Comparison of ENCODE assay signal across 8 cellular contexts in genomic region chr3:161221881-161222600, GRCh38. TPM values are rescaled to one million over a fixed set of nuclear protein-coding genes. Genes with fewer than 3 reads are reported as not detected.
DNase-seq lines count a peak whose midpoint lies in the region; ATAC-seq, FAIRE-seq and TF ChIP-seq lines count a peak whose summit lies in the region.

No MANE protein-coding gene starts in this region.

- no peak for TF ChIP-seq POLR2A in GM12878 (IDR thresholded peaks at IDR 0.05; ENCODE audit: low read depth, low read length)

- in situ Hi-C loops in GM12878 (cut with MboI), result loop anchor here (10.0 kb wide), 1 partner anchor 657 kb away; the partner anchor contains the start of gene KPNA4

- H3K79me2 ChIP-seq in ACC112 (ENCODE audit: control insufficient read depth, insufficient read depth, low read length, unreplicated experiment) (peaks cover 59% of the 10 kb centered on the region), GM12878 (ENCODE audit: control insufficient read depth, insufficient read depth, low read length) (peaks cover 52% of the 10 kb centered on the region)

- H3K4me3 ChIP-seq in ACC112 (ENCODE audit: low read depth, low read length) (peak overlapping the region; percentile 98), GM12864 (ENCODE audit: low read depth, low read length) (peak overlapping the region; percentile 99), GM12878 (peak overlapping the region; percentile 79)

- H3K4me1 ChIP-seq in ACC112 (ENCODE audit: control insufficient read depth, insufficient read depth, low read length, unreplicated experiment), result peaks cover 23% of the 10 kb centered on the region
- H3K4me1 ChIP-seq in GM12878 (ENCODE audit: control insufficient read depth, insufficient read depth, low read length), result no peaks in the 10 kb centered on the region

- peak overlapping the region; percentile 51 for H3K4me2 ChIP-seq in GM12878 (ENCODE audit: control insufficient read depth, insufficient read depth)

- H3K36me3 Mint-ChIP-seq in stimulated activated naive B cell treated with anti-CD40 and anti-IgM and Interleukin-4, amounts not matched to agents 10 μg/mL and 1 μg/mL and 100 μg/mL, for 72 hours, result peaks cover 5 to 6% of the 10 kb centered on the region in 2 donors

- no peak for FAIRE-seq in GM12878 (lab: Jason Lieb, UNC)

- POLR2A ChIA-PET in GM12878 (lab: Charles Lee), result interaction anchor here (0.7 to 2.9 kb wide), 5 partner anchors 10 to 183 kb away, joined by 3 to 16 read pairs (median 5); no protein-coding TSS in a partner anchor

- H2AFZ ChIP-seq in ACC112 (ENCODE audit: low read length, unreplicated experiment) (peak overlapping the region; percentile 70), GM12878 (ENCODE audit: control insufficient read depth, low read depth, low read length) (peak overlapping the region; percentile 86)

- under 1% methylated on average over 15 of the region's 17 CpGs for WGBS in GM12878 (ENCODE audit: insufficient coverage, insufficient replicate concordance, low lambda C conversion rate, missing lambda C conversion rate)

- H3K27ac Mint-ChIP-seq in stimulated activated naive B cell treated with anti-CD40 and anti-IgM and Interleukin-4, amounts not matched to agents 10 μg/mL and 1 μg/mL and 100 μg/mL, for 72 hours, result peak overlapping the region; percentile 96

- peaks cover 2% of the 10 kb centered on the region in 2 donors for H3K27me3 Mint-ChIP-seq in stimulated activated naive B cell treated with anti-CD40 and anti-IgM and Interleukin-4, amounts not matched to agents 10 μg/mL and 1 μg/mL and 100 μg/mL, for 72 hours

- H3K36me3 ChIP-seq in ACC112 (ENCODE audit: insufficient read depth, low read length), result peaks cover 23% of the 10 kb centered on the region
- peaks cover 0 to 4% of the 10 kb centered on the region in 2 experiments; a peak in 1 of 4 replicates for H3K36me3 ChIP-seq in GM12878 (ENCODE audit: control insufficient read depth in 2 of 2, insufficient read depth in 2 of 2, low read length in 1 of 2)

- H3K9me3 ChIP-seq in GM12878 (replicated peaks; ENCODE audit: control insufficient read depth, insufficient read depth, low read length), result no peaks in the 10 kb centered on the region

- ATAC-seq in GM12878 (peak; percentile 36), GM18870 (IDR thresholded peaks at IDR 0.05; ENCODE audit: unreplicated experiment) (no peak)
- ATAC-seq in stimulated activated naive B cell treated with anti-CD40 and anti-IgM and Interleukin-4, amounts not matched to agents 10 μg/mL and 1 μg/mL and 100 μg/mL, for 72 hours (replicated peaks), result no peak

- peaks cover 0 to 2% of the 10 kb centered on the region in 2 donors for H3K9me3 Mint-ChIP-seq in stimulated activated naive B cell treated with anti-CD40 and anti-IgM and Interleukin-4, amounts not matched to agents 10 μg/mL and 1 μg/mL and 100 μg/mL, for 72 hours

- no peaks in the 10 kb centered on the region for H3K27me3 ChIP-seq in ACC112 (ENCODE audit: insufficient read depth, low read length)
- no peaks in the 10 kb centered on the region for H3K27me3 ChIP-seq in GM12878 (replicated peaks in 1 of 2; ENCODE audit: control insufficient read depth in 2 of 2, insufficient read depth in 2 of 2, low read length in 1 of 2)

- peak overlapping the region; percentile 86 for H3K9ac ChIP-seq in GM12878 (ENCODE audit: control insufficient read depth, insufficient read depth, low read length)

- intact Hi-C loops in GM12878 (cut with micrococcal nuclease; ENCODE audit: unreplicated experiment), result loop anchor here (5.0 kb wide), 2 partner anchors 155 to 545 kb away; partner anchors contain the start of gene ARL14

- CTCF ChIA-PET in GM12878 (lab: Yijun Ruan, JAX), result interaction anchor here (0.5 to 1.5 kb wide), 7 partner anchors 9 to 542 kb away, joined by 3 to 6 read pairs (median 5); no protein-coding TSS in a partner anchor

- RAD21 ChIA-PET in GM12878 (lab: Charles Lee; ENCODE audit: unreplicated experiment), result interaction anchor here (0.8 to 1.7 kb wide), 9 partner anchors 14 to 657 kb away, joined by 3 to 6 read pairs (median 3); partner anchors contain the start of gene KPNA4

- SMC1A ChIA-PET in GM12878 (lab: Charles Lee; ENCODE audit: uncharacterized antibody, unreplicated experiment), result interaction anchor here (0.7 to 2.5 kb wide), 13 partner anchors 8 to 658 kb away, joined by 3 to 12 read pairs (median 3); no protein-coding TSS in a partner anchor

- DNase-seq in GM12864 (ENCODE audit: low read depth) (no peak), NCI-H2227 treated with DMSO at 0.1 percent for 48 hours (lab: John Stamatoyannopoulos, UW) (peak; percentile 8), GM12878 (ENCODE audit: low read depth, low spot score) (no peak), iris pigment epithelial cell (ENCODE audit: low read depth) (peak; percentile 25)
- no peak for DNase-seq in stimulated activated naive B cell treated with anti-CD40 and anti-IgM and Interleukin-4, amounts not matched to agents 10 μg/mL and 1 μg/mL and 100 μg/mL, for 72 hours
- DNase-seq in activated effector memory CD4-positive, alpha-beta T cell treated with anti-CD3 and anti-CD28 coated beads, Interleukin-2, amount 50 U/mL, for 16 hours, result no peak

- peaks cover 9 to 18% of the 10 kb centered on the region in 2 donors for H3K4me1 Mint-ChIP-seq in stimulated activated naive B cell treated with anti-CD40 and anti-IgM and Interleukin-4, amounts not matched to agents 10 μg/mL and 1 μg/mL and 100 μg/mL, for 72 hours

- TF ChIP-seq CTCF in GM12864 (IDR thresholded peaks at IDR 0.05; ENCODE audit: low read depth, low read length, missing control alignments), result no peak
- TF ChIP-seq CTCF in GM12878 (IDR thresholded peaks at IDR 0.05 in 2 of 3, conservative IDR thresholded peaks at IDR 0.05 in 1 of 3; ENCODE audit: control insufficient read depth in 2 of 3, extremely low read depth in 1 of 3, insufficient read depth in 1 of 3, low read depth in 3 of 3, low read length in 3 of 3), result no peak

- peak overlapping the region; percentile 91 to 93 for H3K4me3 Mint-ChIP-seq in stimulated activated naive B cell treated with anti-CD40 and anti-IgM and Interleukin-4, amounts not matched to agents 10 μg/mL and 1 μg/mL and 100 μg/mL, for 72 hours

- no peaks in the 10 kb centered on the region for H4K20me1 ChIP-seq in GM12878 (ENCODE audit: control insufficient read depth, insufficient read depth)

- TF ChIP-seq RAD21 in GM12878 (IDR thresholded peaks at IDR 0.05; ENCODE audit: insufficient read depth, low read depth, low read length), result no peak

- no TSS peak for BruUV-seq in GM12878 (replicated peaks; lab: Mats Ljungman, UMichigan)

- H3K27ac ChIP-seq in ACC112 (ENCODE audit: low read depth, low read length) (peak overlapping the region; percentile 80), GM12878 (ENCODE audit: control insufficient read depth, insufficient read depth) (peak overlapping the region; percentile 86)

- TF ChIP-seq EP300 in GM12878 (IDR thresholded peaks at IDR 0.05; ENCODE audit: borderline replicate concordance in 1 of 2, control insufficient read depth in 1 of 2, low read depth in 2 of 2, low read length in 2 of 2), result no peak

TF ChIP-seq in GM12878, 131 proteins besides CTCF, POLR2A, EP300 and RAD21:
- TF ChIP-seq RUNX3 (IDR thresholded peaks at IDR 0.05; ENCODE audit: low read length) (peak; percentile 11; the same call in 1 of the 2 replicates), SMC3 (IDR thresholded peaks at IDR 0.05; ENCODE audit: borderline replicate concordance, low read length) (no peak), ZNF384 (IDR thresholded peaks at IDR 0.05; ENCODE audit: borderline replicate concordance, low read depth, low read length) (peak; percentile 29; the same call in 1 of the 2 replicates)

RNA-seq across cellular contexts. Expression of gene NMD3, which starts 0.9 kb away (rescaled TPM):
- total RNA-seq in GM12878 (2013; cell fraction: nucleolus; rRNA removed), result 64.2 and 73.2 TPM in 2 replicates
- total RNA-seq in GM12878 (2014; rRNA removed) (42.4 and 54.6 TPM in 2 replicates), GM12878 (2014; rRNA removed; fragmentation: Illumina TruSeq; extraction: Trizol) (46.5 and 53.3 TPM in 2 replicates), GM12878 (2021) (57.3 and 60.0 TPM in 2 replicates)
- 29.8 TPM for polyA plus RNA-seq in GM12878 (2011; ENCODE audit: low read depth)
- polyA plus RNA-seq in GM12878 (2011; rRNA removed) (64.1 and 91.9 TPM in 2 replicates), GM12878 (2014; fragmentation: Illumina TruSeq; extraction: Trizol) (56.8 and 68.8 TPM in 2 replicates), GM12878 (2014; fragmentation: Nextera tagmentation; extraction: Ambion mirVana) (10 to 100 TPM; 54.6 to 66.8 TPM), GM12878 (2014; rRNA removed) (27.6 and 34.2 TPM in 2 replicates), GM12878 (2016; fragmentation: Nextera tagmentation; extraction: Ambion mirVana) (10 to 100 TPM; 54.3 to 60.6 TPM)
- polyA plus RNA-seq in GM12878 (2011; cell fraction: cytosol; rRNA removed), result 27.0 and 28.1 TPM in 2 replicates
- polyA plus RNA-seq in GM12878 (2011; cell fraction: nucleus; rRNA removed), result 41.0 and 43.5 TPM in 2 replicates
- polyA plus RNA-seq in GM12878 (2012), result 36.5 and 50.1 TPM in 2 replicates
- 85.2 and 109 TPM in 2 replicates for polyA minus RNA-seq in GM12878 (2011; rRNA and poly(A)+ RNA removed)
- 31.6 and 38.0 TPM in 2 replicates for polyA minus RNA-seq in GM12878 (2011; cell fraction: cytosol; rRNA and poly(A)+ RNA removed)
- 50.3 and 61.8 TPM in 2 replicates for polyA minus RNA-seq in GM12878 (2011; cell fraction: nucleus; rRNA and poly(A)+ RNA removed)

Comparison
In these comparisons a context has a peak if more than half of its experiments do, and no peak if none do; other contexts are left out.
1. DNase-seq: peak in NCI-H2227 treated with DMSO at 0.1 percent for 48 hours (single experiment) and iris pigment epithelial cell (single experiment); none in GM12864 (single experiment), GM12878 (single experiment), stimulated activated naive B cell treated with anti-CD40 and anti-IgM and Interleukin-4, amounts not matched to agents 10 μg/mL and 1 μg/mL and 100 μg/mL, for 72 hours (single experiment) and activated effector memory CD4-positive, alpha-beta T cell treated with anti-CD3 and anti-CD28 coated beads, Interleukin-2, amount 50 U/mL, for 16 hours (single experiment).
2. Peak in every context shown above with its lines, with median percentiles within 50 percentile points of each other: H3K4me3 ChIP-seq.